9 cellular contexts compared by ENCODE assay signal in the genomic region with DNA sequence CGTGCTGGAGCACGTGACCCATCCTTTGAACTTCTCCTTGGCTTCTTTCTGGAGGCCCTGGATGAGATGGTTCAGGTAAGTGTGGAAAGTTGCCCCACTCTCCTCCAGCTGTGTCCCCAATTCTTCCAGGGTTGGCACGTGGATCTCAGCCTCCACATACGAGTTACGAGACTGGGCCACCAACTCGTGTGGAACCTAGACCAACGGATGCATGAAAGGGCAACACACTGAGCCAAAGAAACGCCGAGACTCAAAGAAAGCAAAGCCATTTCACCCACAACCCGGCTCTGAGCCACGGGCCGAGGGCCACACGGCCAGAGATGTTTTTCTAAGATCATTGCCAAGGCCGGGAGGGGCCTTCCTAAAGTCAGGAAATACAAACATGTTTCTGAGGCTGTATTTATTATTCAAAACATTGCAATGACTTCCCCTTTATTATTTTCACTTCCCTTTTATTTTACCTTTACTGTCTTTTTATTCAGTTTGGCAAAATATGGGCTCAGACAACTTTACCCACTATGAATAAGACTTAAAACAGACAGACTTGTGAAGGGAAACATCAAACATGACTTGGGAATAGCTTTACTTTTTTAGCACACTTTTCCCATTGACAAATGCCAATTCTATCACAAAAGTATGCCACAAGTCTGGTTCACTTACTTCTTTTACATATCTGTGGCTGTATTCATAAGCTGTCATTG.
DNase-seq lines count a peak whose midpoint lies in the region; ATAC-seq, FAIRE-seq and TF ChIP-seq lines count a peak whose summit lies in the region.
"Had no signal": no experiment of that assay in that cellular context is flagged by ENCODE, and none has a peak within 500 bp of the region (broad histone marks: within the 10 kb centered on the region; RNA-seq: fewer than 3 reads in every experiment).

No MANE protein-coding gene starts in this region.

- TF ChIP-seq CTCF in fibroblast of mammary gland (conservative IDR thresholded peaks at IDR 0.05; ENCODE audit: control insufficient read depth, insufficient read depth, low read depth, low read length) (no peak), spleen (IDR thresholded peaks at IDR 0.05 in 8 of 11, conservative IDR thresholded peaks at IDR 0.05 in 3 of 11) (no peak), D721Med (IDR thresholded peaks at IDR 0.05; ENCODE audit: insufficient read depth, missing control alignments) (no peak)

- peak overlapping the region in 6 of 8 donors; percentile 7 to 68 (median 26) for H3K27ac ChIP-seq in spleen

- no peaks in the 10 kb centered on the region for H3K27me3 ChIP-seq in spleen (replicated peaks in 1 of 7)

- H3K4me3 ChIP-seq in fibroblast of mammary gland (ENCODE audit: control insufficient read depth, low read depth, low read length) (no peak overlapping the region), spleen (peak overlapping the region in 1 of 8 donors; percentile 30)

- no peak for TF ChIP-seq POLR2A in spleen (IDR thresholded peaks at IDR 0.05)

- intact Hi-C loops in spleen (cut with DNase I; ENCODE audit: low total_unique reads), result no loop called here

- 52 to 60% (median 54%) methylated on average over 14 of the region's 14 CpGs for WGBS in spleen, 5 donors

- peaks cover 0 to 34% (median 20%) of the 10 kb centered on the region in 6 donors for H3K4me1 ChIP-seq in spleen

- DNase-seq in fibroblast of mammary gland (ENCODE audit: low read depth), result peak; percentile 55
- no peak for DNase-seq in spleen
- no peak for DNase-seq in activated CD4-positive, alpha-beta T cell treated with anti-CD3 and anti-CD28 coated beads, Interleukin-2, amount 50 U/mL, for 48 hours
- no peak for DNase-seq in activated T-cell treated with anti-CD3 and anti-CD28 coated beads, Interleukin-2, amount 50 U/mL, for 48 hours
- DNase-seq in D721Med (ENCODE audit: insufficient read length, low spot score), result no peak
- DNase-seq: NCI-H187 had no signal

- no peaks in the 10 kb centered on the region for H3K9me3 ChIP-seq in spleen

- ATAC-seq in GM18519 (IDR thresholded peaks at IDR 0.05; ENCODE audit: low FRiP score, unreplicated experiment) (peak; percentile 39), HG03097 (IDR thresholded peaks at IDR 0.05; ENCODE audit: low FRiP score, unreplicated experiment) (peak; percentile 50), HG03025 (IDR thresholded peaks at IDR 0.05; ENCODE audit: low FRiP score, unreplicated experiment) (no peak)

- peaks cover 0 to 83% (median 2%) of the 10 kb centered on the region in 6 donors for H3K36me3 ChIP-seq in spleen

- FAIRE-seq in D721Med (lab: Jason Lieb, UNC), result no peak
